Comparison of ENCODE assay signal across 18 cellular contexts in genomic region chr2:43262239-43262638, GRCh38. TPM values are rescaled to one million over a fixed set of nuclear protein-coding genes. Genes with fewer than 3 reads are reported as not detected.
DNase-seq lines count a peak whose midpoint lies in the region; ATAC-seq and TF ChIP-seq lines count a peak whose summit lies in the region.
"Had no signal": no experiment of that assay in that cellular context is flagged by ENCODE, and none has a peak within 500 bp of the region (broad histone marks: within the 10 kb centered on the region; RNA-seq: fewer than 3 reads in every experiment).

No MANE protein-coding gene starts in this region.

- H3K36me3 ChIP-seq in body of pancreas (replicated peaks in 1 of 2; ENCODE audit: insufficient read depth in 1 of 2, low read depth in 2 of 2), result no peaks in the 10 kb centered on the region
- no peaks in the 10 kb centered on the region for H3K36me3 ChIP-seq in SJCRH30

- intact Hi-C loops in body of pancreas (cut with DNase I), result no loop called here

- H3K9me3 ChIP-seq in body of pancreas, result no peaks in the 10 kb centered on the region
- H3K9me3 ChIP-seq in SJCRH30 (replicated peaks), result no peaks in the 10 kb centered on the region
- H3K9me3 ChIP-seq: BLaER1 treated with 17β-estradiol and CSF1 and Interleukin-3, amounts not matched to agents 10 nM and 100 nM had no signal

- TF ChIP-seq CTCF in HFFc6 (IDR thresholded peaks at IDR 0.05), result no peak
- TF ChIP-seq CTCF in neural crest cell (conservative IDR thresholded peaks at IDR 0.05), result no peak
- TF ChIP-seq CTCF in body of pancreas (IDR thresholded peaks at IDR 0.05), result no peak

- no peaks in the 10 kb centered on the region for H3K4me1 Mint-ChIP-seq in activated T-cell treated with anti-CD3 and anti-CD28 coated beads, Interleukin-2, amount 50 U/mL, for 24 hours (ENCODE audit: low read depth)
- peaks cover 9% of the 10 kb centered on the region for H3K4me1 Mint-ChIP-seq in HFFc6 (ENCODE audit: low read depth)
- H3K4me1 Mint-ChIP-seq in neural crest cell, result no peaks in the 10 kb centered on the region
- peaks cover 4 to 5% of the 10 kb centered on the region in 2 donors for H3K4me1 Mint-ChIP-seq in stimulated activated naive B cell treated with anti-CD40 and anti-IgM and Interleukin-4, amounts not matched to agents 10 μg/mL and 1 μg/mL and 100 μg/mL, for 72 hours
- H3K4me1 Mint-ChIP-seq: B cell, IgD-negative memory B cell had no signal

- peak overlapping the region; percentile 50 for H3K27ac Mint-ChIP-seq in activated T-cell treated with anti-CD3 and anti-CD28 coated beads, Interleukin-2, amount 50 U/mL, for 24 hours
- H3K27ac Mint-ChIP-seq in HFFc6 (no peak overlapping the region), neural crest cell (ENCODE audit: unreplicated experiment) (peak overlapping the region; percentile 75)
- peak overlapping the region; percentile 25 for H3K27ac Mint-ChIP-seq in stimulated activated naive B cell treated with anti-CD40 and anti-IgM and Interleukin-4, amounts not matched to agents 10 μg/mL and 1 μg/mL and 100 μg/mL, for 72 hours
- H3K27ac Mint-ChIP-seq: B cell; CD8-positive, alpha-beta T cell; GM23338 had no signal

- H3K4me1 ChIP-seq in body of pancreas (peaks cover 6% of the 10 kb centered on the region), SJCRH30 (no peaks in the 10 kb centered on the region)

- no peak overlapping the region for H3K4me3 ChIP-seq in body of pancreas
- no peak overlapping the region for H3K4me3 ChIP-seq in SJCRH30
- H3K4me3 ChIP-seq: BLaER1 treated with 17β-estradiol and CSF1 and Interleukin-3, amounts not matched to agents 10 nM and 100 nM; GM23338 had no signal

- no peak for DNase-seq in activated T-cell treated with anti-CD3 and anti-CD28 coated beads, Interleukin-2, amount 50 U/mL, for 24 hours
- DNase-seq in activated T-cell treated with anti-CD3 and anti-CD28 coated beads for 4 hours (no peak), HFFc6 (peak; percentile 6), neural crest cell (ENCODE audit: low read depth, low spot score) (no peak), body of pancreas (no peak), SJCRH30 (no peak)
- no peak for DNase-seq in stimulated activated naive B cell treated with anti-CD40 and anti-IgM and Interleukin-4, amounts not matched to agents 10 μg/mL and 1 μg/mL and 100 μg/mL, for 72 hours
- DNase-seq: 8988T; Calu3; CD8-positive, alpha-beta T cell; DMS53; DND-41; HCEC 1CT had no signal

- H3K27me3 ChIP-seq in body of pancreas (no peaks in the 10 kb centered on the region), SJCRH30 (no peaks in the 10 kb centered on the region)
- H3K27me3 ChIP-seq: BLaER1 treated with 17β-estradiol and CSF1 and Interleukin-3, amounts not matched to agents 10 nM and 100 nM had no signal

- 71 to 73% methylated on average over 1 of the region's 1 CpG for WGBS in body of pancreas, 2 donors

- H3K27me3 Mint-ChIP-seq in activated T-cell treated with anti-CD3 and anti-CD28 coated beads, Interleukin-2, amount 50 U/mL, for 24 hours, result no peaks in the 10 kb centered on the region
- H3K27me3 Mint-ChIP-seq in HFFc6 (ENCODE audit: insufficient read depth), result peaks cover 2% of the 10 kb centered on the region
- no peaks in the 10 kb centered on the region for H3K27me3 Mint-ChIP-seq in neural crest cell (ENCODE audit: low read depth)
- no peaks in the 10 kb centered on the region for H3K27me3 Mint-ChIP-seq in stimulated activated naive B cell treated with anti-CD40 and anti-IgM and Interleukin-4, amounts not matched to agents 10 μg/mL and 1 μg/mL and 100 μg/mL, for 72 hours
- H3K27me3 Mint-ChIP-seq: B cell, IgD-negative memory B cell had no signal

- ATAC-seq in stimulated activated naive B cell treated with anti-CD40 and anti-IgM and Interleukin-4, amounts not matched to agents 10 μg/mL and 1 μg/mL and 100 μg/mL, for 72 hours (replicated peaks), result no peak
- ATAC-seq in HG02610 (IDR thresholded peaks at IDR 0.05; ENCODE audit: unreplicated experiment) (no peak), body of pancreas (no peak)
- ATAC-seq: CD8-positive, alpha-beta T cell; GM23338 had no signal

- H3K36me3 Mint-ChIP-seq in activated T-cell treated with anti-CD3 and anti-CD28 coated beads, Interleukin-2, amount 50 U/mL, for 24 hours (ENCODE audit: low read depth), result peaks cover 47% of the 10 kb centered on the region
- no peaks in the 10 kb centered on the region for H3K36me3 Mint-ChIP-seq in HFFc6 (ENCODE audit: low read depth)
- peaks cover 9% of the 10 kb centered on the region for H3K36me3 Mint-ChIP-seq in neural crest cell (ENCODE audit: low read depth)
- peaks cover 24 to 44% of the 10 kb centered on the region in 2 donors for H3K36me3 Mint-ChIP-seq in stimulated activated naive B cell treated with anti-CD40 and anti-IgM and Interleukin-4, amounts not matched to agents 10 μg/mL and 1 μg/mL and 100 μg/mL, for 72 hours

- no peaks in the 10 kb centered on the region for H3K9me3 Mint-ChIP-seq in activated T-cell treated with anti-CD3 and anti-CD28 coated beads, Interleukin-2, amount 50 U/mL, for 24 hours
- H3K9me3 Mint-ChIP-seq in HFFc6, result no peaks in the 10 kb centered on the region
- H3K9me3 Mint-ChIP-seq in neural crest cell, result no peaks in the 10 kb centered on the region
- no peaks in the 10 kb centered on the region for H3K9me3 Mint-ChIP-seq in stimulated activated naive B cell treated with anti-CD40 and anti-IgM and Interleukin-4, amounts not matched to agents 10 μg/mL and 1 μg/mL and 100 μg/mL, for 72 hours
- H3K9me3 Mint-ChIP-seq: CD8-positive, alpha-beta T cell; GM23338; IgD-negative memory B cell had no signal

- no peak for TF ChIP-seq POLR2A in body of pancreas (IDR thresholded peaks at IDR 0.05)

- no peak overlapping the region for H3K4me3 Mint-ChIP-seq in activated T-cell treated with anti-CD3 and anti-CD28 coated beads, Interleukin-2, amount 50 U/mL, for 24 hours
- H3K4me3 Mint-ChIP-seq in HFFc6, result no peak overlapping the region
- H3K4me3 Mint-ChIP-seq in neural crest cell, result no peak overlapping the region
- H3K4me3 Mint-ChIP-seq in stimulated activated naive B cell treated with anti-CD40 and anti-IgM and Interleukin-4, amounts not matched to agents 10 μg/mL and 1 μg/mL and 100 μg/mL, for 72 hours, result no peak overlapping the region
- H3K4me3 Mint-ChIP-seq: B cell; CD8-positive, alpha-beta T cell; GM23338; IgD-negative memory B cell had no signal

- H3K27ac ChIP-seq in body of pancreas (no peak overlapping the region), SJCRH30 (no peak overlapping the region)
- H3K27ac ChIP-seq: BLaER1 treated with 17β-estradiol and CSF1 and Interleukin-3, amounts not matched to agents 10 nM and 100 nM had no signal

RNA-seq across cellular contexts. Expression of gene ZFP36L2, which starts 35.8 kb away (rescaled TPM):
- 10 to 100 TPM; 66.6 to 94.5 (median 81.5) TPM for total RNA-seq in HFFc6 (2021; fragmentation: NEBNext Ultra II Directional; extraction: Animal tissue kit (Norgen Biotek cat#: 25700))
- 39.8 and 39.9 TPM in 2 replicates for total RNA-seq in neural crest cell
- 100 to 1,000 TPM in 1 of 2 donors, 10 to 100 TPM in 1; 57.1 to 116 TPM for total RNA-seq in body of pancreas
- total RNA-seq in SJCRH30 (2014; rRNA removed; shearing (Covaris generic)), result 5.1 and 5.6 TPM in 2 replicates
